1 cellular context compared by ENCODE assay signal in genomic region chr2:120029672-120030640, GRCh38.
TF ChIP-seq lines count a peak whose summit lies in the region.

No MANE protein-coding gene starts in this region.

TF ChIP-seq in WTC11, 78 proteins besides CTCF, POLR2A, EP300 and RAD21 (continued from another document):
- TF ChIP-seq ATF2 (CRISPR knock-in tag; IDR thresholded peaks at IDR 0.05; ENCODE audit: borderline replicate concordance, low read depth) (no peak), SMAD3 (CRISPR knock-in tag; IDR thresholded peaks at IDR 0.05; ENCODE audit: borderline replicate concordance) (no peak), AFF4 (CRISPR knock-in tag; IDR thresholded peaks at IDR 0.05; ENCODE audit: borderline replicate concordance) (no peak), ZNF219 (CRISPR knock-in tag; IDR thresholded peaks at IDR 0.05; ENCODE audit: borderline replicate concordance) (no peak), ZNF232 (CRISPR knock-in tag; IDR thresholded peaks at IDR 0.05) (no peak), PRRX2 (CRISPR knock-in tag; IDR thresholded peaks at IDR 0.05) (no peak), EMX1 (CRISPR knock-in tag; IDR thresholded peaks at IDR 0.05) (no peak), SOX15 (CRISPR knock-in tag; IDR thresholded peaks at IDR 0.05) (no peak), ELF4 (CRISPR knock-in tag; IDR thresholded peaks at IDR 0.05; ENCODE audit: low read depth) (no peak), FOXP1 (CRISPR knock-in tag; IDR thresholded peaks at IDR 0.05; ENCODE audit: borderline replicate concordance) (no peak), MXD4 (CRISPR knock-in tag; IDR thresholded peaks at IDR 0.05; ENCODE audit: borderline replicate concordance) (no peak)
